Comparison of ENCODE assay signal across 13 cellular contexts in genomic region chr12:108667349-108667748, GRCh38. TPM values are rescaled to one million over a fixed set of nuclear protein-coding genes. Genes with fewer than 3 reads are reported as not detected.
DNase-seq lines count a peak whose midpoint lies in the region; ATAC-seq, FAIRE-seq and TF ChIP-seq lines count a peak whose summit lies in the region.
"Had no signal": no experiment of that assay in that cellular context is flagged by ENCODE, and none has a peak within 500 bp of the region (broad histone marks: within the 10 kb centered on the region; RNA-seq: fewer than 3 reads in every experiment).

No MANE protein-coding gene starts in this region.

- no peaks in the 10 kb centered on the region for H3K9me2 ChIP-seq in OCI-LY1 (ENCODE audit: low read depth, low read length)

- H3K27ac ChIP-seq in OCI-LY1 (ENCODE audit: low read depth, low read length, poor library complexity, severe bottlenecking) (peak overlapping the region; percentile 46), gastroesophageal sphincter (peak overlapping the region in 3 of 4 donors; percentile 69 to 88 (median 87)), smooth muscle cell (ENCODE audit: low read depth) (peak overlapping the region; percentile 76), endodermal cell (ENCODE audit: low read depth, low read length) (no peak overlapping the region)

- H3K9ac ChIP-seq in OCI-LY1 (ENCODE audit: low read length), result no peak overlapping the region
- peak overlapping the region; percentile 33 for H3K9ac ChIP-seq in smooth muscle cell (ENCODE audit: low read depth)
- H3K9ac ChIP-seq in endodermal cell (ENCODE audit: extremely low read depth, low read length, poor library complexity, severe bottlenecking), result no peak overlapping the region

- no peak for ATAC-seq in gastroesophageal sphincter
- ATAC-seq in GM21447 (IDR thresholded peaks at IDR 0.05; ENCODE audit: unreplicated experiment), result no peak

- no peak overlapping the region for H3K4me3 ChIP-seq in OCI-LY1 (ENCODE audit: low read depth, low read length, poor library complexity, severe bottlenecking)
- no peak overlapping the region for H3K4me3 ChIP-seq in gastroesophageal sphincter
- H3K4me3 ChIP-seq in smooth muscle cell, result no peak overlapping the region
- H3K4me3 ChIP-seq in endodermal cell (ENCODE audit: low read length), result no peak overlapping the region

- H3K79me2 ChIP-seq in OCI-LY1 (ENCODE audit: insufficient read depth, low read length), result no peaks in the 10 kb centered on the region
- peaks cover 93% of the 10 kb centered on the region for H3K79me2 ChIP-seq in smooth muscle cell (ENCODE audit: low read depth)

- FAIRE-seq in H54 (lab: Jason Lieb, UNC), result peak; percentile 33

- no peaks in the 10 kb centered on the region for H3K9me3 ChIP-seq in OCI-LY1 (ENCODE audit: low read length)
- no peaks in the 10 kb centered on the region for H3K9me3 ChIP-seq in gastroesophageal sphincter
- no peaks in the 10 kb centered on the region for H3K9me3 ChIP-seq in smooth muscle cell (replicated peaks; ENCODE audit: low read depth)
- H3K9me3 ChIP-seq in endodermal cell (ENCODE audit: control insufficient read depth, low read length), result no peaks in the 10 kb centered on the region

- DNase-seq in H54 (ENCODE audit: insufficient read length, low spot score) (no peak), smooth muscle cell (lab: John Stamatoyannopoulos, UW; ENCODE audit: unreplicated experiment) (no peak), endodermal cell (no peak), NCI-H2227 (lab: John Stamatoyannopoulos, UW; ENCODE audit: unreplicated experiment) (no peak)
- no peak for DNase-seq in activated T-cell treated with anti-CD3 and anti-CD28 coated beads, Interleukin-2, amount 50 U/mL, for 48 hours
- DNase-seq: activated T-cell treated with anti-CD3 and anti-CD28 coated beads, Interleukin-2, amount 50 U/mL, for 24 hours; DMS153; NCI-H526; T1000 had no signal

- no peaks in the 10 kb centered on the region for H3K9me3 Mint-ChIP-seq in endodermal cell
- H3K9me3 Mint-ChIP-seq: activated T-cell treated with anti-CD3 and anti-CD28 coated beads, Interleukin-2, amount 50 U/mL, for 24 hours; central memory CD8-positive, alpha-beta T cell had no signal

- 40% methylated on average over 1 of the region's 2 CpGs; no CpG with 5 or more reads in 1 of the 2 donors for WGBS in gastroesophageal sphincter (ENCODE audit: low coverage in 1 of 2), 2 donors
- 87% methylated on average over 2 of the region's 2 CpGs for WGBS in smooth muscle cell (ENCODE audit: low lambda C conversion rate)
- WGBS in endodermal cell (ENCODE audit: insufficient coverage in 1 of 2, insufficient read length in 1 of 2), 2 experiments, result 80 to 93% methylated on average over 2 of the region's 2 CpGs

- H3K4me2 ChIP-seq in OCI-LY1 (ENCODE audit: low read length) (no peak overlapping the region), smooth muscle cell (peak overlapping the region; percentile 36)

- no peak for TF ChIP-seq EP300 in gastroesophageal sphincter (IDR thresholded peaks at IDR 0.05)

- no peaks in the 10 kb centered on the region for H3K36me3 ChIP-seq in OCI-LY1 (ENCODE audit: insufficient read depth, low read length)
- no peaks in the 10 kb centered on the region for H3K36me3 ChIP-seq in gastroesophageal sphincter
- no peaks in the 10 kb centered on the region for H3K36me3 ChIP-seq in smooth muscle cell (ENCODE audit: low read depth)
- H3K36me3 ChIP-seq in endodermal cell (ENCODE audit: control insufficient read depth, insufficient read depth, low read length), result peaks cover 17% of the 10 kb centered on the region

- no peak for TF ChIP-seq POLR2A in H54 (IDR thresholded peaks at IDR 0.05; ENCODE audit: low read depth, low read length)
- no peak for TF ChIP-seq POLR2A in gastroesophageal sphincter (IDR thresholded peaks at IDR 0.05)

- no peak for TF ChIP-seq CTCF in OCI-LY1 (IDR thresholded peaks at IDR 0.05; ENCODE audit: low read length)
- no peak for TF ChIP-seq CTCF in gastroesophageal sphincter (IDR thresholded peaks at IDR 0.05)
- no peak for TF ChIP-seq CTCF in smooth muscle cell (IDR thresholded peaks at IDR 0.05; ENCODE audit: borderline replicate concordance, insufficient read depth, poor library complexity, severe bottlenecking)
- TF ChIP-seq CTCF in endodermal cell (conservative IDR thresholded peaks at IDR 0.05), result no peak

- H3K4me1 ChIP-seq in OCI-LY1 (ENCODE audit: insufficient read depth, low read length, severe bottlenecking), result peaks cover 43% of the 10 kb centered on the region
- peaks cover 43 to 90% (median 44%) of the 10 kb centered on the region in 3 donors for H3K4me1 ChIP-seq in gastroesophageal sphincter
- peaks cover 19% of the 10 kb centered on the region for H3K4me1 ChIP-seq in smooth muscle cell (ENCODE audit: low read depth)
- no peaks in the 10 kb centered on the region for H3K4me1 ChIP-seq in endodermal cell (ENCODE audit: control insufficient read depth, insufficient read depth, low read length)

- H3K27me3 ChIP-seq in OCI-LY1 (ENCODE audit: insufficient read depth, low read length) (no peaks in the 10 kb centered on the region), gastroesophageal sphincter (no peaks in the 10 kb centered on the region), smooth muscle cell (ENCODE audit: low read depth) (no peaks in the 10 kb centered on the region), endodermal cell (ENCODE audit: control insufficient read depth, insufficient read depth, low read length, poor library complexity, severe bottlenecking) (no peaks in the 10 kb centered on the region)

- H3K27ac Mint-ChIP-seq in endodermal cell, result no peak overlapping the region
- H3K27ac Mint-ChIP-seq: activated T-cell treated with anti-CD3 and anti-CD28 coated beads, Interleukin-2, amount 50 U/mL, for 24 hours had no signal

- no peak overlapping the region for H3K4me3 Mint-ChIP-seq in endodermal cell
- H3K4me3 Mint-ChIP-seq: activated T-cell treated with anti-CD3 and anti-CD28 coated beads, Interleukin-2, amount 50 U/mL, for 24 hours; central memory CD8-positive, alpha-beta T cell had no signal

- H3K27me3 Mint-ChIP-seq in endodermal cell (ENCODE audit: insufficient read depth), result no peaks in the 10 kb centered on the region
- H3K27me3 Mint-ChIP-seq: activated T-cell treated with anti-CD3 and anti-CD28 coated beads, Interleukin-2, amount 50 U/mL, for 24 hours; central memory CD8-positive, alpha-beta T cell had no signal

- H4K20me1 ChIP-seq in OCI-LY1 (ENCODE audit: insufficient read depth, low read length) (no peaks in the 10 kb centered on the region), smooth muscle cell (ENCODE audit: low read depth) (peaks cover 17% of the 10 kb centered on the region)

- peaks cover 7% of the 10 kb centered on the region for H3K36me3 Mint-ChIP-seq in endodermal cell (ENCODE audit: low read depth)

- H2AFZ ChIP-seq in OCI-LY1 (ENCODE audit: low read length) (no peak overlapping the region), smooth muscle cell (ENCODE audit: low read depth) (no peak overlapping the region)

- H3K4me1 Mint-ChIP-seq in endodermal cell, result peaks cover 5% of the 10 kb centered on the region

- H3F3A ChIP-seq in OCI-LY1 (ENCODE audit: insufficient read depth, low read length) (no peaks in the 10 kb centered on the region), smooth muscle cell (ENCODE audit: low read depth) (peaks cover 23% of the 10 kb centered on the region)

RNA-seq across cellular contexts. Expression of gene SELPLG, which starts 33.7 kb away (rescaled TPM):
- total RNA-seq in gastroesophageal sphincter (10 to 100 TPM in 1 of 4 donors, 1 to 10 TPM in 3; 3.6 to 12.4 (median 5.5) TPM), smooth muscle cell (1.3 and 2.0 TPM in 2 replicates), endodermal cell (under 1 TPM in 1 of 2 donors, not detected in 1; 0.13 TPM)
- polyA plus RNA-seq in smooth muscle cell, result 0.09 and 1.6 TPM in 2 replicates
- 0.18 TPM for polyA plus RNA-seq in endodermal cell (2013, experiment 1 of 2)
- polyA plus RNA-seq in endodermal cell (2013, experiment 2 of 2), result 0.46 TPM
